ENCODE assay signal across 9 cellular contexts in genomic region chrX:6226053-6226645, GRCh38. TPM values are rescaled to one million over a fixed set of nuclear protein-coding genes. Genes with fewer than 3 reads are reported as not detected.
DNase-seq lines count a peak whose midpoint lies in the region; ATAC-seq and TF ChIP-seq lines count a peak whose summit lies in the region.
"Had no signal": no experiment of that assay in that cellular context is flagged by ENCODE, and none has a peak within 500 bp of the region (broad histone marks: within the 10 kb centered on the region; RNA-seq: fewer than 3 reads in every experiment).

No MANE protein-coding gene starts in this region.

- H3F3A ChIP-seq in PC-9 (ENCODE audit: insufficient read depth, low read depth) = no peaks in the 10 kb centered on the region

- DNase-seq in GM06990 (ENCODE audit: extremely low read depth, insufficient read length) (peak; percentile 32), PC-9 (no peak), heart left ventricle (no peak), posterior cingulate gyrus (peak in 9 of 10 donors; percentile 13 to 87 (median 33)), HuH-7 (ENCODE audit: low spot score) (no peak), DMS79 (lab: John Stamatoyannopoulos, UW) (no peak)
- DNase-seq: activated CD4-positive, alpha-beta T cell treated with anti-CD3 and anti-CD28 coated beads for 4 hours had no signal

- H3K27me3 ChIP-seq in GM06990 (replicated peaks; ENCODE audit: control insufficient read depth, insufficient read depth, low read length) (no peaks in the 10 kb centered on the region), PC-9 (ENCODE audit: insufficient read depth, low read depth) (no peaks in the 10 kb centered on the region), heart left ventricle (peaks cover 0 to 45% (median 0%) of the 10 kb centered on the region in 9 donors)

- 0 to 2% (median 1%) methylated on average over 30 to 50 of the region's 50 CpGs for WGBS in heart left ventricle, 4 donors

- no peaks in the 10 kb centered on the region for H3K79me2 ChIP-seq in PC-9 (ENCODE audit: low read depth)

- H3K27ac ChIP-seq in PC-9 = no peak overlapping the region
- H3K27ac ChIP-seq in heart left ventricle = no peak overlapping the region

- H3K4me3 ChIP-seq in GM06990 (replicated peaks; ENCODE audit: low read depth, low read length) = no peak overlapping the region
- no peak overlapping the region for H3K4me3 ChIP-seq in PC-9
- H3K4me3 ChIP-seq in heart left ventricle = peak overlapping the region; percentile 10 to 59 (median 46)

- intact Hi-C loops in PC-9 (cut with micrococcal nuclease; ENCODE audit: unreplicated experiment) = no loop called here
- intact Hi-C loops in heart left ventricle (cut with DNase I) = no loop called here
- intact Hi-C loops in posterior cingulate gyrus (cut with DNase I) = no loop called here

- H3K9me3 ChIP-seq in PC-9 (ENCODE audit: insufficient read depth, low read depth) = no peaks in the 10 kb centered on the region
- no peaks in the 10 kb centered on the region for H3K9me3 ChIP-seq in heart left ventricle

- H3K4me1 ChIP-seq in PC-9 (replicated peaks; ENCODE audit: insufficient read depth) = no peaks in the 10 kb centered on the region
- peaks cover 0 to 18% (median 0%) of the 10 kb centered on the region in 12 donors for H3K4me1 ChIP-seq in heart left ventricle

- TF ChIP-seq CTCF in GM06990 (IDR thresholded peaks at IDR 0.05; ENCODE audit: insufficient read depth, low read length, poor library complexity, severe bottlenecking) (no peak), PC-9 (conservative IDR thresholded peaks at IDR 0.05) (0 out of 2 replicates have a peak, but pooled peaks have one; percentile 9), heart left ventricle (IDR thresholded peaks at IDR 0.05) (no peak)

- ATAC-seq in heart left ventricle (peak in 3 of 4 donors; percentile 34 to 59 (median 58)), HG03097 (IDR thresholded peaks at IDR 0.05; ENCODE audit: low FRiP score, unreplicated experiment) (no peak), GM21529 (IDR thresholded peaks at IDR 0.05; ENCODE audit: unreplicated experiment) (no peak)

- H3K4me2 ChIP-seq in PC-9 = no peak overlapping the region

- no peak overlapping the region for H2AFZ ChIP-seq in PC-9

- H4K20me1 ChIP-seq in PC-9 (ENCODE audit: insufficient read depth) = no peaks in the 10 kb centered on the region

- no peaks in the 10 kb centered on the region for H3K9me2 ChIP-seq in PC-9 (ENCODE audit: insufficient read depth)

- H3K36me3 ChIP-seq in GM06990 (ENCODE audit: control insufficient read depth, insufficient read depth, low read length) (no peaks in the 10 kb centered on the region), PC-9 (ENCODE audit: low read depth) (no peaks in the 10 kb centered on the region), heart left ventricle (no peaks in the 10 kb centered on the region)

- BruUV-seq in PC-9 (replicated peaks; lab: Mats Ljungman, UMichigan) = no TSS peak

- POLR2A ChIA-PET in PC-9 (lab: Charles Lee; ENCODE audit: unreplicated experiment) = no interaction called here

- CTCF ChIA-PET in PC-9 (lab: Charles Lee) = interaction anchor here (0.6 kb wide), 1 partner anchor 53 kb away, joined by 8 read pairs; no protein-coding TSS in a partner anchor

- no peak for TF ChIP-seq POLR2A in heart left ventricle (IDR thresholded peaks at IDR 0.05)

RNA-seq across cellular contexts. Expression of gene NLGN4X, which starts 2.5 kb away (rescaled TPM):
- 0.31 and 0.48 TPM in 2 replicates for total RNA-seq in PC-9 (2021)
- 1 to 10 TPM in 8 of 9 donors, under 1 TPM in 1; 0.83 to 5.5 (median 1.4) TPM for total RNA-seq in heart left ventricle
- polyA plus RNA-seq in heart left ventricle = 1 to 10 TPM in 1 of 2 donors, under 1 TPM in 1; 0.30 to 1.2 TPM

Comparison
In these comparisons a context has a peak if more than half of its experiments do, and no peak if none do; other contexts are left out.
1. DNase-seq: peak in GM06990 (single experiment) and posterior cingulate gyrus (9 of 10); none in PC-9 (0 of 2), heart left ventricle (0 of 5), HuH-7 (single experiment) and DMS79 (single experiment).
2. H3K4me3 ChIP-seq: peak in heart left ventricle (12 of 12); none in GM06990 (single experiment) and PC-9 (single experiment).
3. ATAC-seq: peak in heart left ventricle (3 of 4); none in HG03097 (single experiment) and GM21529 (single experiment).